In genomic region chr17:9185142-9185541, GRCh38 we compare ENCODE assay signal across 18 cellular contexts.
DNase-seq lines count a peak whose midpoint lies in the region; ATAC-seq and TF ChIP-seq lines count a peak whose summit lies in the region.
"Had no signal": no experiment of that assay in that cellular context is flagged by ENCODE, and none has a peak within 500 bp of the region (broad histone marks: within the 10 kb centered on the region; RNA-seq: fewer than 3 reads in every experiment).

No MANE protein-coding gene starts in this region.

- H3K9me3 ChIP-seq in BLaER1: no peaks in the 10 kb centered on the region
- H3K9me3 ChIP-seq in esophagus (ENCODE audit: control insufficient read depth in 2 of 2, insufficient read depth in 1 of 2, low read depth in 1 of 2, low read length in 1 of 2): no peaks in the 10 kb centered on the region
- no peaks in the 10 kb centered on the region for H3K9me3 ChIP-seq in prostate gland
- H3K9me3 ChIP-seq: SK-N-SH had no signal

- 29 to 53% methylated on average over 9 of the region's 9 CpGs for WGBS in esophagus, 2 donors
- 19% methylated on average over 9 of the region's 9 CpGs for WGBS in prostate gland

- H3K4me3 ChIP-seq in BLaER1: no peak overlapping the region
- H3K4me3 ChIP-seq in esophagus (ENCODE audit: low read depth in 1 of 2, low read length in 2 of 2): no peak overlapping the region
- H3K4me3 ChIP-seq in prostate gland: no peak overlapping the region

- intact Hi-C loops in prostate gland (cut with DNase I): no loop called here

- TF ChIP-seq POLR2A in prostate gland (IDR thresholded peaks at IDR 0.05): no peak

- ATAC-seq in activated T-cell treated with anti-CD3 and anti-CD28 coated beads, Interleukin-2, amount 50 U/mL, for 4 hours: no peak
- ATAC-seq: Panc1 had no signal

- H3K27ac ChIP-seq in BLaER1 (no peak overlapping the region), esophagus (ENCODE audit: low read depth in 2 of 2, low read length in 1 of 2) (peak overlapping the region; percentile 50 to 83), prostate gland (peak overlapping the region; percentile 69 to 81)

- peaks cover 18% of the 10 kb centered on the region for H3K27me3 Mint-ChIP-seq in activated T-cell treated with anti-CD3 and anti-CD28 coated beads, Interleukin-2, amount 50 U/mL, for 4 hours (ENCODE audit: low read depth)

- peaks cover 59% of the 10 kb centered on the region for H4K20me1 ChIP-seq in BLaER1

- H3K36me3 ChIP-seq in BLaER1: no peaks in the 10 kb centered on the region
- no peaks in the 10 kb centered on the region for H3K36me3 ChIP-seq in esophagus (ENCODE audit: control insufficient read depth in 2 of 2, insufficient read depth in 2 of 2, low read length in 1 of 2)
- no peaks in the 10 kb centered on the region for H3K36me3 ChIP-seq in prostate gland

- H3K27me3 ChIP-seq in BLaER1: peaks cover 63% of the 10 kb centered on the region
- H3K27me3 ChIP-seq in esophagus (ENCODE audit: control insufficient read depth in 1 of 2, insufficient read depth in 2 of 2, low read length in 2 of 2): no peaks in the 10 kb centered on the region
- H3K27me3 ChIP-seq in prostate gland (replicated peaks; ENCODE audit: insufficient read depth): no peaks in the 10 kb centered on the region

- H3K9me3 Mint-ChIP-seq in activated T-cell treated with anti-CD3 and anti-CD28 coated beads, Interleukin-2, amount 50 U/mL, for 4 hours: no peaks in the 10 kb centered on the region
- H3K9me3 Mint-ChIP-seq: H9 had no signal

- H3K4me2 ChIP-seq in BLaER1: peak overlapping the region; percentile 82; the same call in 1 of the 2 replicates
- H3K4me2 ChIP-seq: SK-N-SH had no signal

- DNase-seq in NCI-H1105 (lab: John Stamatoyannopoulos, UW): peak; percentile 9
- peak; percentile 69 for DNase-seq in prostate gland (ENCODE audit: low spot score)
- no peak for DNase-seq in C1 segment of cervical spinal cord (lab: John Stamatoyannopoulos, UW)
- no peak for DNase-seq in SW480 (ENCODE audit: low spot score)
- no peak for DNase-seq in activated T-cell treated with anti-CD3 and anti-CD28 coated beads, Interleukin-2, amount 50 U/mL, for 4 hours
- DNase-seq: COR-L47, DMS53, H9, Kasumi-1, MM.1S, NCI-H2029 treated with DMSO at 0.1 percent for 48 hours, NCI-H510A, NCI-H774, Right ventricle myocardium superior, SK-N-SH had no signal

- H3K4me1 ChIP-seq in BLaER1 (peaks cover 65% of the 10 kb centered on the region), esophagus (ENCODE audit: control insufficient read depth in 2 of 2, insufficient read depth in 2 of 2, low read length in 1 of 2) (peaks cover 10 to 27% of the 10 kb centered on the region in 2 donors), prostate gland (replicated peaks) (peaks cover 5% of the 10 kb centered on the region)

- no peaks in the 10 kb centered on the region for H3K4me1 Mint-ChIP-seq in activated T-cell treated with anti-CD3 and anti-CD28 coated beads, Interleukin-2, amount 50 U/mL, for 4 hours (ENCODE audit: low read depth)

- no peaks in the 10 kb centered on the region for H3K36me3 Mint-ChIP-seq in activated T-cell treated with anti-CD3 and anti-CD28 coated beads, Interleukin-2, amount 50 U/mL, for 4 hours (ENCODE audit: insufficient read depth)

- H3K9ac ChIP-seq in BLaER1: no peak overlapping the region
- H3K9ac ChIP-seq: SK-N-SH had no signal

- H3K4me3 Mint-ChIP-seq in activated T-cell treated with anti-CD3 and anti-CD28 coated beads, Interleukin-2, amount 50 U/mL, for 4 hours: no peak overlapping the region
- H3K4me3 Mint-ChIP-seq: H9 had no signal

- no peak for TF ChIP-seq CTCF in prostate gland (IDR thresholded peaks at IDR 0.05)

Comparison
In these comparisons a context has a peak if more than half of its experiments do, and no peak if none do; other contexts are left out.
1. DNase-seq: peak in NCI-H1105 (single experiment) and prostate gland (single experiment); none in C1 segment of cervical spinal cord (0 of 14), SW480 (single experiment) and activated T-cell treated with anti-CD3 and anti-CD28 coated beads, Interleukin-2, amount 50 U/mL, for 4 hours (single experiment).